ENCODE assay signal across 7 cellular contexts in genomic region chr6:44062771-44063560, GRCh38.
A peak's percentile ranks its signal among the peaks of the same experiment; 100 is the strongest.
DNase-seq lines count a peak whose midpoint lies in the region; ATAC-seq, FAIRE-seq and TF ChIP-seq lines count a peak whose summit lies in the region.

No MANE protein-coding gene starts in this region.

- no peak for ATAC-seq in activated CD8-positive, alpha-beta T cell treated with anti-CD3 and anti-CD28 coated beads, Interleukin-2, amount 10 ng/mL, durations not matched to agents 7 days and 5 days
- no peak for ATAC-seq in heart left ventricle
- ATAC-seq in GM21786 (IDR thresholded peaks at IDR 0.05; ENCODE audit: unreplicated experiment) = no peak
- ATAC-seq in HG03460 (IDR thresholded peaks at IDR 0.05; ENCODE audit: unreplicated experiment) = no peak

- peaks cover 25% of the 10 kb centered on the region for H3K4me1 Mint-ChIP-seq in activated CD8-positive, alpha-beta T cell treated with anti-CD3 and anti-CD28 coated beads, Interleukin-2, amount 10 ng/mL, durations not matched to agents 7 days and 5 days (ENCODE audit: low read depth)

- H3K27me3 Mint-ChIP-seq in activated CD8-positive, alpha-beta T cell treated with anti-CD3 and anti-CD28 coated beads, Interleukin-2, amount 10 ng/mL, durations not matched to agents 7 days and 5 days (ENCODE audit: low read depth) = peaks cover 1% of the 10 kb centered on the region

- POLR2A ChIA-PET in HEK293 (lab: Yijun Ruan, JAX) = interaction anchor here (0.6 to 2.6 kb wide), 3 partner anchors 10 to 646 kb away, joined by 3 to 9 read pairs (median 4); partner anchors contain the start of gene VEGFA
- POLR2A ChIA-PET in activated CD8-positive, alpha-beta T cell treated with anti-CD3 and anti-CD28 coated beads, Interleukin-2, amount 10 ng/mL, durations not matched to agents 7 days and 5 days (lab: Charles Lee) = no interaction called here

- TF ChIP-seq CTCF in HEK293 (tag by site-specific recombination; IDR thresholded peaks at IDR 0.05) (peak; percentile 72), heart left ventricle (IDR thresholded peaks at IDR 0.05) (peak in 10 of 12 donors; percentile 13 to 46 (median 35)), kidney (IDR thresholded peaks at IDR 0.05; ENCODE audit: borderline replicate concordance, extremely low read depth, insufficient read depth) (no peak)

- DNase-seq in activated CD8-positive, alpha-beta T cell treated with anti-CD3 and anti-CD28 coated beads, Interleukin-2, amount 10 ng/mL, durations not matched to agents 7 days and 5 days = peak; percentile 56
- DNase-seq in heart left ventricle = peak in 2 of 5 donors; percentile 50 to 55
- peak; percentile 24 for DNase-seq in stimulated activated CD8-positive, alpha-beta memory T cell treated with anti-CD3 and anti-CD28 coated beads, Interleukin-7, amount 100 ng/mL, for 24 hours (ENCODE audit: low read depth)
- DNase-seq in kidney = no peak

- intact Hi-C loops in heart left ventricle (cut with DNase I) (loop anchor here in 5 of 10 donors (5.0 to 10.0 kb wide), 3 partner anchors 56 to 208 kb away; no protein-coding TSS in a partner anchor), kidney (cut with DNase I) (no loop called here)

- CTCF ChIA-PET in HEK293 (lab: Yijun Ruan, JAX) = interaction anchor here (0.5 to 3.5 kb wide), 32 partner anchors 8 to 511 kb away, joined by 3 to 35 read pairs (median 4); partner anchors contain the start of gene VEGFA
- CTCF ChIA-PET in activated CD8-positive, alpha-beta T cell treated with anti-CD3 and anti-CD28 coated beads, Interleukin-2, amount 10 ng/mL, durations not matched to agents 7 days and 5 days (lab: Charles Lee) = interaction anchor here (0.7 to 4.9 kb wide), 15 partner anchors 10 to 371 kb away, joined by 3 to 39 read pairs (median 4); partner anchors contain the start of gene VEGFA

- H3K9me3 ChIP-seq in HEK293 (ENCODE audit: control insufficient read depth, insufficient read depth, low read depth, low read length) = no peaks in the 10 kb centered on the region
- H3K9me3 ChIP-seq in heart left ventricle = peaks cover 0 to 5% (median 0%) of the 10 kb centered on the region in 12 donors
- peaks cover 0 to 5% of the 10 kb centered on the region in 2 donors for H3K9me3 ChIP-seq in kidney (ENCODE audit: control insufficient read depth in 1 of 2, low read length in 2 of 2)

- no peak overlapping the region for H3K4me3 ChIP-seq in HEK293 (ENCODE audit: low read depth, low read length)
- H3K4me3 ChIP-seq in heart left ventricle = no peak overlapping the region
- no peak overlapping the region for H3K4me3 ChIP-seq in kidney (ENCODE audit: low read length in 2 of 2)

- no peak overlapping the region for H3K4me3 Mint-ChIP-seq in activated CD8-positive, alpha-beta T cell treated with anti-CD3 and anti-CD28 coated beads, Interleukin-2, amount 10 ng/mL, durations not matched to agents 7 days and 5 days

- H3K36me3 Mint-ChIP-seq in activated CD8-positive, alpha-beta T cell treated with anti-CD3 and anti-CD28 coated beads, Interleukin-2, amount 10 ng/mL, durations not matched to agents 7 days and 5 days (ENCODE audit: low read depth) = no peaks in the 10 kb centered on the region

- no peaks in the 10 kb centered on the region for H3K27me3 ChIP-seq in heart left ventricle

- no peak for FAIRE-seq in kidney (lab: Jason Lieb, UNC)

- WGBS in heart left ventricle, 4 donors = 78 to 83% (median 81%) methylated on average over 17 to 20 of the region's 20 CpGs

- no peak overlapping the region for H3K27ac Mint-ChIP-seq in activated CD8-positive, alpha-beta T cell treated with anti-CD3 and anti-CD28 coated beads, Interleukin-2, amount 10 ng/mL, durations not matched to agents 7 days and 5 days

- TF ChIP-seq POLR2A in heart left ventricle (IDR thresholded peaks at IDR 0.05) = no peak

- H3K9me3 Mint-ChIP-seq in activated CD8-positive, alpha-beta T cell treated with anti-CD3 and anti-CD28 coated beads, Interleukin-2, amount 10 ng/mL, durations not matched to agents 7 days and 5 days (ENCODE audit: insufficient read depth) = no peaks in the 10 kb centered on the region

- H3K4me1 ChIP-seq in HEK293 (ENCODE audit: control insufficient read depth, insufficient read depth, low read length) (no peaks in the 10 kb centered on the region), heart left ventricle (peaks cover 7 to 91% (median 59%) of the 10 kb centered on the region in 12 donors), kidney (ENCODE audit: control insufficient read depth in 1 of 2, insufficient read depth in 1 of 2, low read depth in 1 of 2, low read length in 2 of 2) (peaks cover 0 to 15% of the 10 kb centered on the region in 2 donors)

- H3K27ac ChIP-seq in HEK293 (ENCODE audit: extremely low read depth, low read depth, low read length) (no peak overlapping the region), heart left ventricle (peak overlapping the region in 11 of 12 donors; percentile 2 to 93 (median 76)), kidney (ENCODE audit: low read depth in 2 of 2, low read length in 2 of 2) (no peak overlapping the region)

- H3K9ac ChIP-seq in kidney (ENCODE audit: low read length in 2 of 2) = no peak overlapping the region

- no peaks in the 10 kb centered on the region for H3K36me3 ChIP-seq in HEK293 (ENCODE audit: control insufficient read depth in 2 of 2, insufficient read depth in 1 of 2, low read length in 2 of 2)
- H3K36me3 ChIP-seq in heart left ventricle = no peaks in the 10 kb centered on the region
- H3K36me3 ChIP-seq in kidney (ENCODE audit: control insufficient read depth in 1 of 2, insufficient read depth in 2 of 2, low read length in 2 of 2) = no peaks in the 10 kb centered on the region

TF ChIP-seq in HEK293, 187 proteins besides CTCF, POLR2A, EP300 and RAD21 (continues in another document):
- TF ChIP-seq ZBTB10 (tag by site-specific recombination; IDR thresholded peaks at IDR 0.05) (peak; percentile 36; the same call in 1 of the 2 replicates), ZNF133 (tag by site-specific recombination; IDR thresholded peaks at IDR 0.05) (no peak), ZNF529 (tag by site-specific recombination; IDR thresholded peaks at IDR 0.05; ENCODE audit: insufficient replicate concordance) (no peak), SCRT2 (tag by site-specific recombination; IDR thresholded peaks at IDR 0.05) (peak; percentile 42; the same call in 1 of the 2 replicates), ZNF580 (tag by site-specific recombination; IDR thresholded peaks at IDR 0.05) (0 out of 2 replicates have a peak, but pooled peaks have one; percentile 55), REST (tag by site-specific recombination; IDR thresholded peaks at IDR 0.05) (peak; percentile 74), ZBTB8A (tag by site-specific recombination; IDR thresholded peaks at IDR 0.05) (peak; percentile 36; the same call in 1 of the 2 replicates), ZNF248 (tag by site-specific recombination; IDR thresholded peaks at IDR 0.05) (no peak), ZFHX2 (tag by site-specific recombination; conservative IDR thresholded peaks at IDR 0.05) (peak; percentile 31), YY2 (tag by site-specific recombination; IDR thresholded peaks at IDR 0.05) (0 out of 2 replicates have a peak, but pooled peaks have one; percentile 44), ZNF223 (tag by site-specific recombination; IDR thresholded peaks at IDR 0.05) (0 out of 2 replicates have a peak, but pooled peaks have one; percentile 16)

Comparison
In these comparisons a context has a peak if more than half of its experiments do, and no peak if none do; other contexts are left out.
1. H3K27ac ChIP-seq: peak in heart left ventricle (11 of 12); none in HEK293 (single experiment) and kidney (0 of 2).